13 cellular contexts compared by ENCODE assay signal in genomic region chr12:88944403-88944802, GRCh38.
DNase-seq lines count a peak whose midpoint lies in the region; ATAC-seq and TF ChIP-seq lines count a peak whose summit lies in the region.
"Had no signal": no experiment of that assay in that cellular context is flagged by ENCODE, and none has a peak within 500 bp of the region (broad histone marks: within the 10 kb centered on the region; RNA-seq: fewer than 3 reads in every experiment).

No MANE protein-coding gene starts in this region.

- TF ChIP-seq CTCF in AG10803 (conservative IDR thresholded peaks at IDR 0.05; ENCODE audit: low read length), result no peak
- no peak for TF ChIP-seq CTCF in fibroblast of villous mesenchyme (IDR thresholded peaks at IDR 0.05; ENCODE audit: insufficient read depth, low read depth, low read length)

- H3K4me3 ChIP-seq in AG10803 (ENCODE audit: low read length), result no peak overlapping the region
- H3K4me3 ChIP-seq in fibroblast of villous mesenchyme (ENCODE audit: low read depth, low read length), result no peak overlapping the region
- H3K4me3 ChIP-seq: BLaER1, prostate gland, SJSA1 had no signal

- DNase-seq in AG10803 (ENCODE audit: low read depth) (peak; percentile 11), HCEC 1CT (peak; percentile 65), RKO (ENCODE audit: low spot score) (peak; percentile 71), fibroblast of villous mesenchyme (ENCODE audit: low read depth) (peak; percentile 30), NCI-H2029 (lab: John Stamatoyannopoulos, UW) (no peak)
- no peak for DNase-seq in activated effector memory CD4-positive, alpha-beta T cell treated with anti-CD3 and anti-CD28 coated beads, Interleukin-2, amount 50 U/mL, for 16 hours
- DNase-seq in activated CD8-positive, alpha-beta memory T cell treated with anti-CD3 and anti-CD28 coated beads, Interleukin-2, amount 50 U/mL, for 48 hours, result no peak
- DNase-seq: activated CD4-positive, CD25-positive, alpha-beta regulatory T cell; stimulated activated CD4-positive, alpha-beta T cell treated with anti-CD3 and anti-CD28 coated beads, Interleukin-4, amount 100 ng/mL, for 4 hours had no signal

- no peak for ATAC-seq in GM21737 (IDR thresholded peaks at IDR 0.05; ENCODE audit: unreplicated experiment)

Comparison
In these comparisons a context has a peak if more than half of its experiments do, and no peak if none do; other contexts are left out.
1. DNase-seq: peak in AG10803 (single experiment), HCEC 1CT (single experiment), RKO (single experiment) and fibroblast of villous mesenchyme (single experiment); none in activated effector memory CD4-positive, alpha-beta T cell treated with anti-CD3 and anti-CD28 coated beads, Interleukin-2, amount 50 U/mL, for 16 hours (single experiment), activated CD8-positive, alpha-beta memory T cell treated with anti-CD3 and anti-CD28 coated beads, Interleukin-2, amount 50 U/mL, for 48 hours (single experiment) and NCI-H2029 (single experiment).